ENCODE assay signal across 12 cellular contexts in genomic region chr9:121783523-121784507, GRCh38.
DNase-seq lines count a peak whose midpoint lies in the region; ATAC-seq and TF ChIP-seq lines count a peak whose summit lies in the region.
"Had no signal": no experiment of that assay in that cellular context is flagged by ENCODE, and none has a peak within 500 bp of the region (broad histone marks: within the 10 kb centered on the region; RNA-seq: fewer than 3 reads in every experiment).

No MANE protein-coding gene starts in this region.

- H3K9me3 Mint-ChIP-seq in activated CD8-positive, alpha-beta T cell treated with anti-CD3 and anti-CD28 coated beads for 36 hours = no peaks in the 10 kb centered on the region

- H3K4me1 ChIP-seq in HEK293 (ENCODE audit: control insufficient read depth, insufficient read depth, low read length) (no peaks in the 10 kb centered on the region), muscle layer of colon (ENCODE audit: insufficient read depth, low read length) (peaks cover 14% of the 10 kb centered on the region)
- H3K4me1 ChIP-seq: body of pancreas, vagina had no signal

- H3K9me3 ChIP-seq in HEK293 (ENCODE audit: control insufficient read depth, insufficient read depth, low read depth, low read length) (no peaks in the 10 kb centered on the region), muscle layer of colon (ENCODE audit: low read length) (no peaks in the 10 kb centered on the region)
- H3K9me3 ChIP-seq: body of pancreas, vagina had no signal

- peak; percentile 27 for ATAC-seq in activated CD8-positive, alpha-beta T cell treated with anti-CD3 and anti-CD28 coated beads for 36 hours
- no peak for ATAC-seq in GM19397 (IDR thresholded peaks at IDR 0.05; ENCODE audit: unreplicated experiment)
- ATAC-seq: body of pancreas had no signal

- H3K36me3 ChIP-seq in HEK293 (ENCODE audit: control insufficient read depth in 2 of 2, insufficient read depth in 1 of 2, low read length in 2 of 2) = peaks cover 0 to 42% of the 10 kb centered on the region in 2 experiments; a peak in 1 of 3 replicates
- peaks cover 45% of the 10 kb centered on the region for H3K36me3 ChIP-seq in muscle layer of colon (ENCODE audit: insufficient read depth, low read length)

- intact Hi-C loops in activated CD8-positive, alpha-beta T cell treated with anti-CD3 and anti-CD28 coated beads for 36 hours (cut with micrococcal nuclease) = no loop called here

- H3K27ac ChIP-seq in HEK293 (ENCODE audit: extremely low read depth, low read depth, low read length) (no peak overlapping the region), muscle layer of colon (ENCODE audit: low read depth, low read length) (peak overlapping the region; percentile 20)
- H3K27ac ChIP-seq: body of pancreas, vagina had no signal

- H3K4me3 ChIP-seq in HEK293 (ENCODE audit: low read depth, low read length) (no peak overlapping the region), muscle layer of colon (ENCODE audit: low read depth in 1 of 2, low read length in 2 of 2) (no peak overlapping the region)
- H3K4me3 ChIP-seq: body of pancreas, vagina had no signal

- CTCF ChIA-PET in HEK293 (lab: Yijun Ruan, JAX) = interaction anchor here (0.6 kb wide), 2 partner anchors 207 to 335 kb away, joined by 3 read pairs; no protein-coding TSS in a partner anchor
- CTCF ChIA-PET in activated CD8-positive, alpha-beta T cell treated with anti-CD3 and anti-CD28 coated beads for 36 hours (lab: Charles Lee) = no interaction called here

- DNase-seq in Ammon's horn (ENCODE audit: low spot score) = peak; percentile 31
- DNase-seq in activated CD8-positive, alpha-beta T cell treated with anti-CD3 and anti-CD28 coated beads for 36 hours = peak; percentile 38
- DNase-seq in ACHN = no peak
- DNase-seq in KG1 (lab: John Stamatoyannopoulos, UW) = no peak
- DNase-seq in AML-193 (lab: John Stamatoyannopoulos, UW) = no peak
- DNase-seq: body of pancreas, NCI-H2107 had no signal

- no peak overlapping the region for H3K4me3 Mint-ChIP-seq in activated CD8-positive, alpha-beta T cell treated with anti-CD3 and anti-CD28 coated beads for 36 hours
- H3K4me3 Mint-ChIP-seq: CD4-positive, CD25-positive, alpha-beta regulatory T cell had no signal

- in situ Hi-C loops in ACHN (cut with HindIII; ENCODE audit: low pct_ligation_motif_present, low pct_unique_long_range_greater_than_20kb, low sequenced_read_pairs) = no loop called here

- no peak overlapping the region for H3K27ac Mint-ChIP-seq in activated CD8-positive, alpha-beta T cell treated with anti-CD3 and anti-CD28 coated beads for 36 hours

- H3K27me3 ChIP-seq in muscle layer of colon (ENCODE audit: control insufficient read depth in 1 of 2, insufficient read depth in 2 of 2, low read length in 2 of 2) = no peaks in the 10 kb centered on the region
- H3K27me3 ChIP-seq: body of pancreas, vagina had no signal

- peaks cover 8% of the 10 kb centered on the region for H3K4me1 Mint-ChIP-seq in activated CD8-positive, alpha-beta T cell treated with anti-CD3 and anti-CD28 coated beads for 36 hours (ENCODE audit: low read depth)

- POLR2A ChIA-PET in HEK293 (lab: Yijun Ruan, JAX) = interaction anchor here (0.6 to 0.7 kb wide), 2 partner anchors 10 to 36 kb away, joined by 3 to 4 read pairs; no protein-coding TSS in a partner anchor
- POLR2A ChIA-PET in activated CD8-positive, alpha-beta T cell treated with anti-CD3 and anti-CD28 coated beads for 36 hours (lab: Charles Lee) = no interaction called here

- no peak overlapping the region for H3K9ac ChIP-seq in muscle layer of colon (ENCODE audit: low read length)

- TF ChIP-seq CTCF in HEK293 (tag by site-specific recombination; IDR thresholded peaks at IDR 0.05) = no peak
- TF ChIP-seq CTCF in activated CD8-positive, alpha-beta T cell treated with anti-CD3 and anti-CD28 coated beads for 36 hours (IDR thresholded peaks at IDR 0.05) = no peak

- H3K27me3 Mint-ChIP-seq in activated CD8-positive, alpha-beta T cell treated with anti-CD3 and anti-CD28 coated beads for 36 hours = no peaks in the 10 kb centered on the region

- H3K36me3 Mint-ChIP-seq in activated CD8-positive, alpha-beta T cell treated with anti-CD3 and anti-CD28 coated beads for 36 hours (ENCODE audit: low read depth) = no peaks in the 10 kb centered on the region
- H3K36me3 Mint-ChIP-seq: CD4-positive, CD25-positive, alpha-beta regulatory T cell had no signal

TF ChIP-seq in HEK293, 187 proteins besides CTCF, POLR2A, EP300 and RAD21:
- no peak for TF ChIP-seq PBX3 (CRISPR knock-in tag; IDR thresholded peaks at IDR 0.05)
- TF ChIP-seq ZNF580 (tag by site-specific recombination; IDR thresholded peaks at IDR 0.05) = no peak
- TF ChIP-seq ZNF341 (tag by site-specific recombination; IDR thresholded peaks at IDR 0.05; ENCODE audit: low read depth) = peak; percentile 58; the same call in 1 of the 2 replicates
- TF ChIP-seq ZNF704 (tag by site-specific recombination; IDR thresholded peaks at IDR 0.05) = no peak
- 0 out of 2 replicates have a peak, but pooled peaks have one; percentile 8 for TF ChIP-seq SP2 (tag by site-specific recombination; IDR thresholded peaks at IDR 0.05)
- no peak for TF ChIP-seq PRDM10 (tag by site-specific recombination; IDR thresholded peaks at IDR 0.05)

Comparison
In these comparisons a context has a peak if more than half of its experiments do, and no peak if none do; other contexts are left out.
1. DNase-seq: peak in Ammon's horn (single experiment) and activated CD8-positive, alpha-beta T cell treated with anti-CD3 and anti-CD28 coated beads for 36 hours (single experiment); none in ACHN (single experiment), KG1 (single experiment) and AML-193 (0 of 2).